ENCODE assay signal across 26 cellular contexts in genomic region chr7:23306936-23307521, GRCh38. TPM values are rescaled to one million over a fixed set of nuclear protein-coding genes. Genes with fewer than 3 reads are reported as not detected.
DNase-seq lines count a peak whose midpoint lies in the region; ATAC-seq and TF ChIP-seq lines count a peak whose summit lies in the region.
"Had no signal": no experiment of that assay in that cellular context is flagged by ENCODE, and none has a peak within 500 bp of the region (broad histone marks: within the 10 kb centered on the region; RNA-seq: fewer than 3 reads in every experiment).

No MANE protein-coding gene starts in this region.

- peaks cover 22% of the 10 kb centered on the region for H3K36me3 Mint-ChIP-seq in activated naive CD4-positive, alpha-beta T cell treated with anti-CD3 and anti-CD28 coated beads, Interleukin-2, amount 50 U/mL, for 24 hours
- peaks cover 58% of the 10 kb centered on the region for H3K36me3 Mint-ChIP-seq in activated naive CD4-positive, alpha-beta T cell treated with anti-CD3 and anti-CD28 coated beads, Interleukin-2, amount 10 ng/mL, durations not matched to agents 7 days and 5 days
- H3K36me3 Mint-ChIP-seq in brain: peaks cover 75% of the 10 kb centered on the region
- H3K36me3 Mint-ChIP-seq in stimulated activated effector memory CD8-positive, alpha-beta T cell treated with anti-CD3 and anti-CD28 coated beads, Interleukin-12 subunit alpha, Interleukin-12 subunit beta, amount 100 ng/mL, for 72 hours: peaks cover 90% of the 10 kb centered on the region

- TF ChIP-seq EP300 in ovary (IDR thresholded peaks at IDR 0.05): no peak

- no peak overlapping the region for H3K4me3 Mint-ChIP-seq in activated naive CD4-positive, alpha-beta T cell treated with anti-CD3 and anti-CD28 coated beads, Interleukin-2, amount 50 U/mL, for 24 hours
- no peak overlapping the region for H3K4me3 Mint-ChIP-seq in activated naive CD4-positive, alpha-beta T cell treated with anti-CD3 and anti-CD28 coated beads, Interleukin-2, amount 10 ng/mL, durations not matched to agents 7 days and 5 days
- no peak overlapping the region for H3K4me3 Mint-ChIP-seq in brain
- H3K4me3 Mint-ChIP-seq in stimulated activated effector memory CD8-positive, alpha-beta T cell treated with anti-CD3 and anti-CD28 coated beads, Interleukin-12 subunit alpha, Interleukin-12 subunit beta, amount 100 ng/mL, for 72 hours: no peak overlapping the region
- H3K4me3 Mint-ChIP-seq: T-helper 17 cell had no signal

- intact Hi-C loops in ovary (cut with DNase I): no loop called here

- 88 to 99% (median 95%) methylated on average over 2 of the region's 2 CpGs for WGBS in ovary, 3 donors

- H3K36me3 ChIP-seq in SJCRH30 (peaks cover 73% of the 10 kb centered on the region), ovary (no peaks in the 10 kb centered on the region)

- no peak for TF ChIP-seq CTCF in brain (conservative IDR thresholded peaks at IDR 0.05)
- no peak for TF ChIP-seq CTCF in omental fat pad (IDR thresholded peaks at IDR 0.05)
- TF ChIP-seq CTCF in ovary (IDR thresholded peaks at IDR 0.05): no peak

- no peak for DNase-seq in activated naive CD4-positive, alpha-beta T cell treated with anti-CD3 and anti-CD28 coated beads, Interleukin-2, amount 10 ng/mL, durations not matched to agents 7 days and 5 days
- DNase-seq in SJCRH30 (no peak), omental fat pad (ENCODE audit: low spot score) (no peak), ovary (no peak), NOMO-1 treated with DMSO at 0.1 percent for 48 hours (lab: John Stamatoyannopoulos, UW; ENCODE audit: unreplicated experiment) (no peak)
- DNase-seq in stimulated activated effector memory CD8-positive, alpha-beta T cell treated with anti-CD3 and anti-CD28 coated beads, Interleukin-12 subunit alpha, Interleukin-12 subunit beta, amount 100 ng/mL, for 72 hours (ENCODE audit: low spot score in 2 of 2): no peak
- DNase-seq: brain microvascular endothelial cell; DMS 273 treated with DMSO at 0.1 percent for 48 hours; effector CD4-positive, alpha-beta T cell; erythroblast; HCEC 1CT; heart left ventricle; NCI-H1092 treated with DMSO at 0.1 percent for 48 hours; NCI-H187 treated with DMSO at 0.1 percent for 48 hours; NCI-H526 treated with DMSO at 0.1 percent for 48 hours; pancreas; stimulated activated CD4-positive, alpha-beta T cell treated with anti-CD3 and anti-CD28 coated beads, Interleukin-4, amount 100 ng/mL, for 4 hours; stomach; T-helper 17 cell had no signal

- peaks cover 52% of the 10 kb centered on the region for H3K4me1 Mint-ChIP-seq in activated naive CD4-positive, alpha-beta T cell treated with anti-CD3 and anti-CD28 coated beads, Interleukin-2, amount 50 U/mL, for 24 hours
- H3K4me1 Mint-ChIP-seq in activated naive CD4-positive, alpha-beta T cell treated with anti-CD3 and anti-CD28 coated beads, Interleukin-2, amount 10 ng/mL, durations not matched to agents 7 days and 5 days: peaks cover 33% of the 10 kb centered on the region
- H3K4me1 Mint-ChIP-seq in brain: peaks cover 46% of the 10 kb centered on the region
- peaks cover 46% of the 10 kb centered on the region for H3K4me1 Mint-ChIP-seq in stimulated activated effector memory CD8-positive, alpha-beta T cell treated with anti-CD3 and anti-CD28 coated beads, Interleukin-12 subunit alpha, Interleukin-12 subunit beta, amount 100 ng/mL, for 72 hours

- H3K4me1 ChIP-seq in SJCRH30 (peaks cover 13% of the 10 kb centered on the region), ovary (ENCODE audit: insufficient read depth) (peaks cover 1% of the 10 kb centered on the region)
- H3K4me1 ChIP-seq: SJSA1 had no signal

- peak overlapping the region; percentile 60 for H3K27ac Mint-ChIP-seq in activated naive CD4-positive, alpha-beta T cell treated with anti-CD3 and anti-CD28 coated beads, Interleukin-2, amount 50 U/mL, for 24 hours
- H3K27ac Mint-ChIP-seq in activated naive CD4-positive, alpha-beta T cell treated with anti-CD3 and anti-CD28 coated beads, Interleukin-2, amount 10 ng/mL, durations not matched to agents 7 days and 5 days: no peak overlapping the region
- peak overlapping the region in 3 of 5 experiments; percentile 29 to 70 (median 37) for H3K27ac Mint-ChIP-seq in brain
- H3K27ac Mint-ChIP-seq in stimulated activated effector memory CD8-positive, alpha-beta T cell treated with anti-CD3 and anti-CD28 coated beads, Interleukin-12 subunit alpha, Interleukin-12 subunit beta, amount 100 ng/mL, for 72 hours: peak overlapping the region; percentile 43
- H3K27ac Mint-ChIP-seq: T-helper 17 cell had no signal

- H3K4me3 ChIP-seq in SJCRH30: no peak overlapping the region
- H3K4me3 ChIP-seq in ovary: no peak overlapping the region
- H3K4me3 ChIP-seq: heart left ventricle, pancreas, right atrium auricular region, SJSA1, stomach, tibial nerve had no signal

- ATAC-seq in stimulated activated effector memory CD8-positive, alpha-beta T cell treated with anti-CD3 and anti-CD28 coated beads, Interleukin-12 subunit alpha, Interleukin-12 subunit beta, amount 100 ng/mL, for 72 hours: peak; percentile 77
- ATAC-seq in omental fat pad (ENCODE audit: low FRiP score): no peak
- ATAC-seq: heart left ventricle, pancreas, T-helper 17 cell had no signal

- TF ChIP-seq POLR2A in ovary (IDR thresholded peaks at IDR 0.05): no peak

- CTCF ChIA-PET in activated naive CD4-positive, alpha-beta T cell treated with anti-CD3 and anti-CD28 coated beads, Interleukin-2, amount 10 ng/mL, durations not matched to agents 7 days and 5 days (lab: Charles Lee): no interaction called here

- H3K27me3 ChIP-seq in SJCRH30: no peaks in the 10 kb centered on the region
- H3K27me3 ChIP-seq in ovary: no peaks in the 10 kb centered on the region
- H3K27me3 ChIP-seq: brain microvascular endothelial cell, heart left ventricle, pancreas, right atrium auricular region, SJSA1, stomach, tibial nerve had no signal

- no peaks in the 10 kb centered on the region for H3K9me3 Mint-ChIP-seq in activated naive CD4-positive, alpha-beta T cell treated with anti-CD3 and anti-CD28 coated beads, Interleukin-2, amount 50 U/mL, for 24 hours
- H3K9me3 Mint-ChIP-seq in activated naive CD4-positive, alpha-beta T cell treated with anti-CD3 and anti-CD28 coated beads, Interleukin-2, amount 10 ng/mL, durations not matched to agents 7 days and 5 days: no peaks in the 10 kb centered on the region
- peaks cover 0 to 4% (median 0%) of the 10 kb centered on the region in 5 experiments for H3K9me3 Mint-ChIP-seq in brain
- no peaks in the 10 kb centered on the region for H3K9me3 Mint-ChIP-seq in stimulated activated effector memory CD8-positive, alpha-beta T cell treated with anti-CD3 and anti-CD28 coated beads, Interleukin-12 subunit alpha, Interleukin-12 subunit beta, amount 100 ng/mL, for 72 hours

- H3K9me3 ChIP-seq in SJCRH30 (replicated peaks): no peaks in the 10 kb centered on the region; the same call in 1 of the 2 replicates
- H3K9me3 ChIP-seq in ovary: no peaks in the 10 kb centered on the region
- H3K9me3 ChIP-seq: heart left ventricle, pancreas, right atrium auricular region, SJSA1, stomach, tibial nerve had no signal

- H3K27me3 Mint-ChIP-seq in activated naive CD4-positive, alpha-beta T cell treated with anti-CD3 and anti-CD28 coated beads, Interleukin-2, amount 50 U/mL, for 24 hours: no peaks in the 10 kb centered on the region
- no peaks in the 10 kb centered on the region for H3K27me3 Mint-ChIP-seq in activated naive CD4-positive, alpha-beta T cell treated with anti-CD3 and anti-CD28 coated beads, Interleukin-2, amount 10 ng/mL, durations not matched to agents 7 days and 5 days
- no peaks in the 10 kb centered on the region for H3K27me3 Mint-ChIP-seq in brain
- H3K27me3 Mint-ChIP-seq: T-helper 17 cell had no signal

- H3K27ac ChIP-seq in SJCRH30 (peak overlapping the region; percentile 1; the same call in 1 of the 2 replicates), ovary (no peak overlapping the region)
- H3K27ac ChIP-seq: brain microvascular endothelial cell, C4-2B, heart left ventricle, HL-60, pancreas, right atrium auricular region, SJSA1, stomach, tibial nerve had no signal

RNA-seq across cellular contexts. Expression of gene MALSU1, which starts 7.9 kb away (rescaled TPM):
- 86.7 and 89.2 TPM in 2 replicates for total RNA-seq in SJCRH30 (2014; rRNA removed; shearing (Covaris generic))
- 37.1 TPM for polyA plus RNA-seq in brain (ENCODE audit: insufficient read depth, low read depth, low replicate concordance)
- total RNA-seq in omental fat pad: 10 to 100 TPM; 42.4 to 70.6 (median 47.2) TPM
- 10 to 100 TPM; 49.8 to 88.7 (median 59.0) TPM for total RNA-seq in ovary
- 10 to 100 TPM; 44.3 to 50.5 TPM for polyA plus RNA-seq in ovary
